Comparison of ENCODE assay signal across 22 cellular contexts in the genomic region with DNA sequence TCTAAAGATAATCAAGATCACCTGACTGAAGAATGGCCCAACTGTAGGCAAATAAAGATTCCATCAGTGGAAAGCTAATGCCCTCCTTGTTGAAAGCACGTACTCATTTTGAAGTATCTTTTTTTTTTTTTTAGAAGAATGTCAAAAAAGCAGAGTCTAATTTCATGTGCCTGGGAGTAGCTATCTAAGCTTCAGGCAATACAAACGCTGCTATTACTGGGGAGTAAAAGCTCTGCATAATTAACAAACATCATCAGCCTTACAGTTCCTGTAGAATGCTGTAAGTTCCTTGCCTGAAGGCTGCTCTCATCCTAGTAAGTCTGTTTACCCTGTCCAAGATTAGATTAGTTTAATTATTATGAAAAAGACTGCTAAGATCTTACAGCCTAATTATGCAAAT.
"Had no signal": no experiment of that assay in that cellular context is flagged by ENCODE, and none has a peak within 500 bp of the region (broad histone marks: within the 10 kb centered on the region; RNA-seq: fewer than 3 reads in every experiment).

No MANE protein-coding gene starts in this region.

- H3K27ac ChIP-seq: coronary artery, esophagus muscularis mucosa, neutrophil, parathyroid adenoma, right lobe of liver, suprapubic skin, transverse colon, upper lobe of right lung, uterus had no signal

- DNase-seq: dermis blood vessel endothelial cell; effector memory CD4-positive, alpha-beta T cell; hypothalamus; left ventricle myocardium superior; natural killer cell; right lobe of liver; stimulated activated CD4-positive, alpha-beta T cell treated with anti-CD3 and anti-CD28 coated beads, Interleukin-12 subunit alpha, Interleukin-12 subunit beta, amount 100 ng/mL, for 4 hours; stimulated activated CD4-positive, alpha-beta T cell treated with anti-CD3 and anti-CD28 coated beads, Interleukin-1b, Interleukin-23, amount 100 ng/mL, for 48 hours; stimulated activated CD4-positive, alpha-beta T cell treated with anti-CD3 and anti-CD28 coated beads, Interleukin-4, amount 100 ng/mL, for 1 hour; stimulated activated CD8-positive, alpha-beta memory T cell treated with anti-CD3 and anti-CD28 coated beads, Interleukin-4, amount 100 ng/mL, for 48 hours; stimulated activated naive CD4-positive, alpha-beta T cell; stimulated activated naive CD8-positive, alpha-beta T cell treated with anti-CD3 and anti-CD28 coated beads, Interleukin-15, amount 100 ng/mL, for 72 hours; transverse colon; upper lobe of right lung; uterus had no signal

- H3K4me3 ChIP-seq: coronary artery, esophagus muscularis mucosa, lung, right lobe of liver, smooth muscle cell, suprapubic skin, transverse colon, upper lobe of right lung, uterus had no signal

- H3K4me1 ChIP-seq: esophagus muscularis mucosa, parathyroid adenoma, right lobe of liver, suprapubic skin, transverse colon, upper lobe of right lung, uterus had no signal

- H3K4me2 ChIP-seq: smooth muscle cell had no signal

- H2AFZ ChIP-seq: parathyroid adenoma had no signal

- H3K9me3 ChIP-seq: esophagus muscularis mucosa, neutrophil, right lobe of liver, suprapubic skin, transverse colon, upper lobe of right lung, uterus had no signal

- H3K36me3 ChIP-seq: esophagus muscularis mucosa, neutrophil, right lobe of liver, suprapubic skin, transverse colon, upper lobe of right lung, uterus had no signal

- H3K9ac ChIP-seq: parathyroid adenoma had no signal

- ATAC-seq: left ventricle myocardium superior; natural killer cell; right lobe of liver; stimulated activated naive CD8-positive, alpha-beta T cell treated with anti-CD3 and anti-CD28 coated beads, Interleukin-15, amount 100 ng/mL, for 72 hours; upper lobe of right lung had no signal

- H3K79me2 ChIP-seq: parathyroid adenoma had no signal

- H3K27me3 ChIP-seq: esophagus muscularis mucosa, neutrophil, right lobe of liver, suprapubic skin, transverse colon, upper lobe of right lung, uterus had no signal
